In genomic region chr3:41249318-41249717, GRCh38 we compare ENCODE assay signal across 25 cellular contexts.
"Had no signal": no experiment of that assay in that cellular context is flagged by ENCODE, and none has a peak within 500 bp of the region (broad histone marks: within the 10 kb centered on the region; RNA-seq: fewer than 3 reads in every experiment).

No MANE protein-coding gene starts in this region.

- H3K9me3 ChIP-seq: esophagus muscularis mucosa, left lung, prostate gland, right atrium auricular region, stomach, thyroid gland, vagina had no signal

- H3K4me3 ChIP-seq: coronary artery, esophagus muscularis mucosa, left lung, prostate gland, right atrium auricular region, smooth muscle cell, stomach, thyroid gland, vagina had no signal

- H3K27ac Mint-ChIP-seq: naive thymus-derived CD8-positive, alpha-beta T cell had no signal

- H3K4me2 ChIP-seq: smooth muscle cell had no signal

- H3K4me1 ChIP-seq: prostate gland, stomach, vagina had no signal

- H3K36me3 ChIP-seq: prostate gland, thyroid gland, vagina had no signal

- H3K4me1 Mint-ChIP-seq: naive thymus-derived CD8-positive, alpha-beta T cell had no signal

- H3K27me3 Mint-ChIP-seq: naive thymus-derived CD8-positive, alpha-beta T cell had no signal

- H3K27me3 ChIP-seq: esophagus muscularis mucosa, left lung, right atrium auricular region, stomach, thyroid gland, vagina had no signal

- H3K4me3 Mint-ChIP-seq: naive thymus-derived CD8-positive, alpha-beta T cell; neural crest cell had no signal

- DNase-seq: dermis blood vessel endothelial cell; effector memory CD4-positive, alpha-beta T cell; foreskin melanocyte; glutamatergic neuron; left cardiac atrium; mesendoderm; midbrain; naive thymus-derived CD8-positive, alpha-beta T cell; stimulated activated CD4-positive, alpha-beta T cell treated with anti-CD3 and anti-CD28 coated beads, Interleukin-12 subunit alpha, Interleukin-12 subunit beta, amount 100 ng/mL, for 4 hours; stimulated activated CD4-positive, alpha-beta T cell treated with anti-CD3 and anti-CD28 coated beads, Interleukin-1b, Interleukin-23, amount 100 ng/mL, for 48 hours; stimulated activated CD4-positive, alpha-beta T cell treated with anti-CD3 and anti-CD28 coated beads, Interleukin-4, amount 100 ng/mL, for 1 hour; stimulated activated CD8-positive, alpha-beta memory T cell treated with anti-CD3 and anti-CD28 coated beads, Interleukin-4, amount 100 ng/mL, for 48 hours; stimulated activated naive CD4-positive, alpha-beta T cell treated with Interleukin-2 at 50 U/mL for 16 hours; stomach; thyroid gland; trophoblast cell had no signal

- ATAC-seq: left cardiac atrium; left lung; naive thymus-derived CD8-positive, alpha-beta T cell; sciatic nerve had no signal

- H3K27ac ChIP-seq: coronary artery, esophagus muscularis mucosa, left lung, prostate gland, right atrium auricular region, stomach, thyroid gland, vagina had no signal
